19 cellular contexts compared by ENCODE assay signal in genomic region chr17:72053069-72053846, GRCh38.
DNase-seq lines count a peak whose midpoint lies in the region; ATAC-seq and TF ChIP-seq lines count a peak whose summit lies in the region.
"Had no signal": no experiment of that assay in that cellular context is flagged by ENCODE, and none has a peak within 500 bp of the region (broad histone marks: within the 10 kb centered on the region; RNA-seq: fewer than 3 reads in every experiment).

No MANE protein-coding gene starts in this region.

- 19 to 20% methylated on average over 19 to 20 of the region's 20 CpGs for WGBS in body of pancreas, 2 donors

- TF ChIP-seq CTCF in BE2C (IDR thresholded peaks at IDR 0.05; ENCODE audit: low read depth, low read length), result 0 out of 2 replicates have a peak, but pooled peaks have one; percentile 7
- TF ChIP-seq CTCF in body of pancreas (IDR thresholded peaks at IDR 0.05), result no peak
- TF ChIP-seq CTCF in nephron progenitor cell (IDR thresholded peaks at IDR 0.05), result no peak

- POLR2A ChIA-PET in activated CD4-positive, alpha-beta memory T cell treated with anti-CD3 and anti-CD28 coated beads for 36 hours (lab: Charles Lee), result no interaction called here

- H3K4me1 Mint-ChIP-seq in nephron progenitor cell, result peaks cover 16% of the 10 kb centered on the region
- no peaks in the 10 kb centered on the region for H3K4me1 Mint-ChIP-seq in activated CD4-positive, alpha-beta memory T cell treated with anti-CD3 and anti-CD28 coated beads for 36 hours (ENCODE audit: low read depth)
- H3K4me1 Mint-ChIP-seq: activated T-helper 17 cell treated with anti-CD3 and anti-CD28 coated beads, Interleukin-2, amount 50 U/mL, for 72 hours had no signal

- no peaks in the 10 kb centered on the region for H3K36me3 ChIP-seq in BE2C
- no peaks in the 10 kb centered on the region for H3K36me3 ChIP-seq in body of pancreas (replicated peaks in 1 of 2; ENCODE audit: insufficient read depth in 1 of 2, low read depth in 2 of 2)
- H3K36me3 ChIP-seq: ascending aorta, left lung, tibial nerve had no signal

- peaks cover 23% of the 10 kb centered on the region for H3K27me3 Mint-ChIP-seq in nephron progenitor cell (ENCODE audit: low read depth, poor library complexity)
- peaks cover 2% of the 10 kb centered on the region for H3K27me3 Mint-ChIP-seq in activated CD4-positive, alpha-beta memory T cell treated with anti-CD3 and anti-CD28 coated beads for 36 hours

- H3K27ac Mint-ChIP-seq in nephron progenitor cell, result peak overlapping the region; percentile 70
- no peak overlapping the region for H3K27ac Mint-ChIP-seq in activated CD4-positive, alpha-beta memory T cell treated with anti-CD3 and anti-CD28 coated beads for 36 hours
- H3K27ac Mint-ChIP-seq: activated T-helper 17 cell treated with anti-CD3 and anti-CD28 coated beads, Interleukin-2, amount 50 U/mL, for 72 hours had no signal

- no peaks in the 10 kb centered on the region; the same call in 1 of the 2 replicates for H3K9me3 ChIP-seq in BE2C
- H3K9me3 ChIP-seq in body of pancreas, result no peaks in the 10 kb centered on the region
- H3K9me3 ChIP-seq: ascending aorta, left lung, psoas muscle, tibial nerve had no signal

- no peak for TF ChIP-seq POLR2A in body of pancreas (IDR thresholded peaks at IDR 0.05)

- DNase-seq in BE2C (no peak), LHCN-M2 (ENCODE audit: low read depth) (peak; percentile 17), body of pancreas (peak in 2 of 4 donors; percentile 25 to 26), nephron progenitor cell (peak; percentile 9), COLO668 (lab: John Stamatoyannopoulos, UW; ENCODE audit: unreplicated experiment) (no peak)
- no peak for DNase-seq in activated CD4-positive, alpha-beta T cell treated with anti-CD3 and anti-CD28 coated beads for 1 hour
- no peak for DNase-seq in activated CD4-positive, alpha-beta memory T cell treated with anti-CD3 and anti-CD28 coated beads for 36 hours
- DNase-seq: Calu3; effector CD8-positive, alpha-beta T cell; left lung; NCI-H510A; psoas muscle; stimulated activated CD4-positive, alpha-beta T cell treated with anti-CD3 and anti-CD28 coated beads, Interleukin-2, amount 100 ng/mL, for 48 hours; stimulated activated CD8-positive, alpha-beta memory T cell treated with anti-CD3 and anti-CD28 coated beads, Interleukin-4, amount 100 ng/mL, for 48 hours had no signal

- H3K27ac ChIP-seq in body of pancreas, result peak overlapping the region in 3 of 4 donors; percentile 47 to 79 (median 49)
- H3K27ac ChIP-seq: ascending aorta, left lung, psoas muscle, tibial nerve had no signal

- H3K4me1 ChIP-seq in BE2C (no peaks in the 10 kb centered on the region), body of pancreas (no peaks in the 10 kb centered on the region)
- H3K4me1 ChIP-seq: ascending aorta, left lung, psoas muscle had no signal

- CTCF ChIA-PET in activated CD4-positive, alpha-beta memory T cell treated with anti-CD3 and anti-CD28 coated beads for 36 hours (lab: Charles Lee), result no interaction called here

- intact Hi-C loops in body of pancreas (cut with DNase I), result no loop called here
- intact Hi-C loops in activated CD4-positive, alpha-beta memory T cell treated with anti-CD3 and anti-CD28 coated beads for 36 hours (cut with micrococcal nuclease), result no loop called here

- no peaks in the 10 kb centered on the region for H3K9me3 Mint-ChIP-seq in nephron progenitor cell
- peaks cover 4% of the 10 kb centered on the region for H3K9me3 Mint-ChIP-seq in activated CD4-positive, alpha-beta memory T cell treated with anti-CD3 and anti-CD28 coated beads for 36 hours

- no peak for ATAC-seq in body of pancreas
- ATAC-seq in activated CD4-positive, CD25-positive, alpha-beta regulatory T cell treated with anti-CD3 and anti-CD28 coated beads, Interleukin-2, amount 50 U/mL, for 24 hours, result no peak
- ATAC-seq: activated T-helper 17 cell treated with anti-CD3 and anti-CD28 coated beads, Interleukin-2, amount 50 U/mL, for 72 hours; HepG2; left lung had no signal

- H3K36me3 Mint-ChIP-seq in nephron progenitor cell (ENCODE audit: low read depth), result no peaks in the 10 kb centered on the region
- no peaks in the 10 kb centered on the region for H3K36me3 Mint-ChIP-seq in activated CD4-positive, alpha-beta memory T cell treated with anti-CD3 and anti-CD28 coated beads for 36 hours

- H3K27me3 ChIP-seq in BE2C (no peaks in the 10 kb centered on the region), body of pancreas (no peaks in the 10 kb centered on the region)
- H3K27me3 ChIP-seq: ascending aorta had no signal

- H3K4me3 Mint-ChIP-seq in nephron progenitor cell, result peak overlapping the region; percentile 19
- no peak overlapping the region for H3K4me3 Mint-ChIP-seq in activated CD4-positive, alpha-beta memory T cell treated with anti-CD3 and anti-CD28 coated beads for 36 hours
- H3K4me3 Mint-ChIP-seq: activated T-helper 17 cell treated with anti-CD3 and anti-CD28 coated beads, Interleukin-2, amount 50 U/mL, for 72 hours had no signal

- no peak overlapping the region for H3K4me3 ChIP-seq in BE2C (ENCODE audit: low read depth, low read length)
- no peak overlapping the region for H3K4me3 ChIP-seq in body of pancreas
- H3K4me3 ChIP-seq: ascending aorta, left lung, psoas muscle, tibial nerve had no signal

Comparison
In these comparisons a context has a peak if more than half of its experiments do, and no peak if none do; other contexts are left out.
1. DNase-seq: peak in LHCN-M2 (single experiment) and nephron progenitor cell (single experiment); none in BE2C (single experiment), activated CD4-positive, alpha-beta T cell treated with anti-CD3 and anti-CD28 coated beads for 1 hour (single experiment), activated CD4-positive, alpha-beta memory T cell treated with anti-CD3 and anti-CD28 coated beads for 36 hours (single experiment) and COLO668 (single experiment).